Comparison of ENCODE assay signal across 8 cellular contexts in genomic region chr9:121861501-121862180, GRCh38.
DNase-seq lines count a peak whose midpoint lies in the region; ATAC-seq, FAIRE-seq and TF ChIP-seq lines count a peak whose summit lies in the region.

No MANE protein-coding gene starts in this region.

- H3K9me3 ChIP-seq in endothelial cell of umbilical vein (replicated peaks; ENCODE audit: control insufficient read depth, insufficient read depth, low read length) (no peaks in the 10 kb centered on the region), neuronal stem cell (replicated peaks in 1 of 2; ENCODE audit: control insufficient read depth in 2 of 2, insufficient read depth in 1 of 2, low read depth in 1 of 2, low read length in 2 of 2) (no peaks in the 10 kb centered on the region), T-helper 17 cell (ENCODE audit: control insufficient read depth, low read length, poor library complexity, severe bottlenecking) (no peaks in the 10 kb centered on the region)

- CTCF ChIA-PET in endothelial cell of umbilical vein (lab: Charles Lee): interaction anchor here (0.6 to 2.0 kb wide), 10 partner anchors 11 to 316 kb away, joined by 3 to 10 read pairs (median 4); no protein-coding TSS in a partner anchor
- CTCF ChIA-PET in activated CD8-positive, alpha-beta memory T cell treated with anti-CD3 and anti-CD28 coated beads, Interleukin-2, amount 10 ng/mL, durations not matched to agents 7 days and 5 days (lab: Charles Lee): no interaction called here

- H3K4me3 Mint-ChIP-seq in activated CD8-positive, alpha-beta memory T cell treated with anti-CD3 and anti-CD28 coated beads, Interleukin-2, amount 10 ng/mL, durations not matched to agents 7 days and 5 days: no peak overlapping the region
- no peak overlapping the region for H3K4me3 Mint-ChIP-seq in T-helper 17 cell

- H3K4me1 Mint-ChIP-seq in activated CD8-positive, alpha-beta memory T cell treated with anti-CD3 and anti-CD28 coated beads, Interleukin-2, amount 10 ng/mL, durations not matched to agents 7 days and 5 days: no peaks in the 10 kb centered on the region
- H3K4me1 Mint-ChIP-seq in T-helper 17 cell: no peaks in the 10 kb centered on the region

- dilution Hi-C loops in endothelial cell of umbilical vein (cut with MboI; ENCODE audit: extremely low pct_ligation_motif_present, low sequenced_read_pairs): no loop called here

- POLR2A ChIA-PET in endothelial cell of umbilical vein (lab: Charles Lee): no interaction called here

- H3K27me3 ChIP-seq in endothelial cell of umbilical vein (ENCODE audit: control insufficient read depth in 2 of 2, insufficient read depth in 2 of 2, low read length in 2 of 2) (no peaks in the 10 kb centered on the region), neuronal stem cell (ENCODE audit: control insufficient read depth in 3 of 3, insufficient read depth in 3 of 3, low read depth in 1 of 3, low read length in 3 of 3) (peaks cover 0 to 68% (median 0%) of the 10 kb centered on the region in 3 experiments)

- peak overlapping the region; percentile 50 for H3K18ac ChIP-seq in neuronal stem cell (ENCODE audit: low read length)

- no peaks in the 10 kb centered on the region for H4K20me1 ChIP-seq in endothelial cell of umbilical vein (replicated peaks; ENCODE audit: control insufficient read depth, extremely low read depth, insufficient read depth, low read length)

- ATAC-seq in activated CD8-positive, alpha-beta memory T cell treated with anti-CD3 and anti-CD28 coated beads, Interleukin-2, amount 10 ng/mL, durations not matched to agents 7 days and 5 days: no peak
- ATAC-seq in T-helper 17 cell: no peak

- H4K91ac ChIP-seq in neuronal stem cell (ENCODE audit: low read depth, low read length, poor library complexity): no peak overlapping the region

- intact Hi-C loops in endothelial cell of umbilical vein (cut with micrococcal nuclease): loop anchor here (1.0 kb wide), 2 partner anchors 131 to 315 kb away; no protein-coding TSS in a partner anchor

- TF ChIP-seq CTCF in endothelial cell of umbilical vein (IDR thresholded peaks at IDR 0.05; ENCODE audit: extremely low read depth in 1 of 2, insufficient read depth in 1 of 2, low read depth in 1 of 2, low read length in 2 of 2): peak; percentile 46 to 53

- no TSS peak for BruUV-seq in endothelial cell of umbilical vein (replicated peaks; lab: Mats Ljungman, UMichigan)

- H2AFZ ChIP-seq in endothelial cell of umbilical vein (ENCODE audit: low read depth, low read length) (no peak overlapping the region), neuronal stem cell (ENCODE audit: low read length) (no peak overlapping the region)

- no peaks in the 10 kb centered on the region for H3K79me2 ChIP-seq in endothelial cell of umbilical vein (ENCODE audit: control insufficient read depth, insufficient read depth, low read length)

- DNase-seq in EL: peak; percentile 43
- DNase-seq in NCI-H69 (lab: John Stamatoyannopoulos, UW): peak; percentile 39
- DNase-seq in endothelial cell of umbilical vein (ENCODE audit: low read depth, low spot score): peak; percentile 32
- no peak for DNase-seq in neuronal stem cell (ENCODE audit: low spot score)
- no peak for DNase-seq in activated CD4-positive, CD25-positive, alpha-beta regulatory T cell treated with anti-CD3 and anti-CD28 coated beads, Interleukin-2, amount 50 U/mL, for 72 hours
- DNase-seq in activated CD8-positive, alpha-beta memory T cell treated with anti-CD3 and anti-CD28 coated beads, Interleukin-2, amount 10 ng/mL, durations not matched to agents 7 days and 5 days: no peak
- DNase-seq in activated naive CD4-positive, alpha-beta T cell (lab: John Stamatoyannopoulos, UW): no peak
- no peak for DNase-seq in T-helper 17 cell

- no peak overlapping the region for H2BK120ac ChIP-seq in neuronal stem cell (ENCODE audit: low read depth, low read length)

- no peak overlapping the region for H3K4me2 ChIP-seq in endothelial cell of umbilical vein (ENCODE audit: insufficient read depth, low read length)
- H3K4me2 ChIP-seq in neuronal stem cell (ENCODE audit: insufficient read depth, low read length, poor library complexity, severe bottlenecking): no peak overlapping the region

- H2BK12ac ChIP-seq in neuronal stem cell (ENCODE audit: low read length): no peak overlapping the region

- H3K9me3 Mint-ChIP-seq in activated CD8-positive, alpha-beta memory T cell treated with anti-CD3 and anti-CD28 coated beads, Interleukin-2, amount 10 ng/mL, durations not matched to agents 7 days and 5 days (ENCODE audit: low read depth): no peaks in the 10 kb centered on the region

- no peak overlapping the region for H2BK15ac ChIP-seq in neuronal stem cell (ENCODE audit: low read length)

- H3K4me1 ChIP-seq in endothelial cell of umbilical vein (ENCODE audit: control insufficient read depth, extremely low read depth, insufficient read depth, low read length) (peaks cover 6% of the 10 kb centered on the region), neuronal stem cell (ENCODE audit: control insufficient read depth in 2 of 2, insufficient read depth in 1 of 2, low read depth in 1 of 2, low read length in 2 of 2) (peaks cover 9 to 11% of the 10 kb centered on the region in 2 donors)

- peaks cover 2% of the 10 kb centered on the region for H3K27me3 Mint-ChIP-seq in activated CD8-positive, alpha-beta memory T cell treated with anti-CD3 and anti-CD28 coated beads, Interleukin-2, amount 10 ng/mL, durations not matched to agents 7 days and 5 days
- H3K27me3 Mint-ChIP-seq in T-helper 17 cell: no peaks in the 10 kb centered on the region

- no peak overlapping the region for H3K23ac ChIP-seq in neuronal stem cell (ENCODE audit: low read depth, low read length, poor library complexity)

- H3K4ac ChIP-seq in neuronal stem cell (ENCODE audit: low read length): no peak overlapping the region

- peak overlapping the region; percentile 11 for H3K14ac ChIP-seq in neuronal stem cell (ENCODE audit: low read length)

- no peaks in the 10 kb centered on the region for H3K79me1 ChIP-seq in neuronal stem cell (ENCODE audit: low read depth, low read length)

- peak; percentile 80 for FAIRE-seq in endothelial cell of umbilical vein (lab: Jason Lieb, UNC)

- H4K8ac ChIP-seq in neuronal stem cell (ENCODE audit: low read depth, low read length): no peak overlapping the region

- H3K36me3 ChIP-seq in endothelial cell of umbilical vein (ENCODE audit: control insufficient read depth in 2 of 2, extremely low read depth in 1 of 2, insufficient read depth in 2 of 2, low read length in 2 of 2) (no peaks in the 10 kb centered on the region), neuronal stem cell (replicated peaks in 1 of 2; ENCODE audit: control insufficient read depth in 2 of 2, insufficient read depth in 2 of 2, low read length in 2 of 2) (no peaks in the 10 kb centered on the region)

- H2BK5ac ChIP-seq in neuronal stem cell (ENCODE audit: low read length): no peak overlapping the region

- no peaks in the 10 kb centered on the region for H3K9me1 ChIP-seq in endothelial cell of umbilical vein (replicated peaks; ENCODE audit: control insufficient read depth, extremely low read depth, insufficient read depth, low read length)

- no peak for TF ChIP-seq POLR2A in endothelial cell of umbilical vein (IDR thresholded peaks at IDR 0.05; ENCODE audit: low read depth, low read length)

- H3K4me3 ChIP-seq in endothelial cell of umbilical vein (replicated peaks in 1 of 3; ENCODE audit: insufficient read depth in 1 of 3, low read depth in 1 of 3, low read length in 3 of 3) (no peak overlapping the region), neuronal stem cell (ENCODE audit: low read length in 2 of 2) (no peak overlapping the region)

- H3K27ac ChIP-seq in endothelial cell of umbilical vein (ENCODE audit: insufficient read depth, low read depth, low read length) (no peak overlapping the region), neuronal stem cell (replicated peaks; ENCODE audit: low read length) (no peak overlapping the region)

- no CpG with 5 or more reads among the region's 4 CpGs for WGBS in neuronal stem cell (ENCODE audit: extremely low coverage in 2 of 2, insufficient read length in 2 of 2, insufficient replicate concordance in 1 of 2), 2 donors

- H3K27ac Mint-ChIP-seq in activated CD8-positive, alpha-beta memory T cell treated with anti-CD3 and anti-CD28 coated beads, Interleukin-2, amount 10 ng/mL, durations not matched to agents 7 days and 5 days: no peak overlapping the region
- no peak overlapping the region for H3K27ac Mint-ChIP-seq in T-helper 17 cell

- H2AK5ac ChIP-seq in neuronal stem cell (ENCODE audit: low read depth, low read length): no peak overlapping the region

- H3K9ac ChIP-seq in endothelial cell of umbilical vein (replicated peaks; ENCODE audit: extremely low read depth, insufficient read depth, low read length) (no peak overlapping the region), neuronal stem cell (ENCODE audit: low read depth, low read length, poor library complexity) (no peak overlapping the region)

- H3K36me3 Mint-ChIP-seq in activated CD8-positive, alpha-beta memory T cell treated with anti-CD3 and anti-CD28 coated beads, Interleukin-2, amount 10 ng/mL, durations not matched to agents 7 days and 5 days: no peaks in the 10 kb centered on the region
- H3K36me3 Mint-ChIP-seq in T-helper 17 cell (ENCODE audit: low read depth): no peaks in the 10 kb centered on the region

TF ChIP-seq in endothelial cell of umbilical vein, 7 proteins besides CTCF, POLR2A, EP300 and RAD21:
- TF ChIP-seq FOS (IDR thresholded peaks at IDR 0.05; ENCODE audit: borderline replicate concordance, insufficient read depth, low read length) (no peak), EZH2 (IDR thresholded peaks at IDR 0.05; ENCODE audit: borderline replicate concordance, low read depth, low read length, severe bottlenecking) (no peak), JUN (IDR thresholded peaks at IDR 0.05; ENCODE audit: borderline replicate concordance, insufficient read depth, insufficient read length, low read depth) (no peak), MAX (IDR thresholded peaks at IDR 0.05; ENCODE audit: insufficient read depth, insufficient read length) (no peak)

Comparison
In these comparisons a context has a peak if more than half of its experiments do, and no peak if none do; other contexts are left out.
1. DNase-seq: peak in EL (single experiment), NCI-H69 (single experiment) and endothelial cell of umbilical vein (single experiment); none in neuronal stem cell (single experiment), activated CD4-positive, CD25-positive, alpha-beta regulatory T cell treated with anti-CD3 and anti-CD28 coated beads, Interleukin-2, amount 50 U/mL, for 72 hours (single experiment), activated CD8-positive, alpha-beta memory T cell treated with anti-CD3 and anti-CD28 coated beads, Interleukin-2, amount 10 ng/mL, durations not matched to agents 7 days and 5 days (single experiment), activated naive CD4-positive, alpha-beta T cell (0 of 4) and T-helper 17 cell (0 of 3).